8 cellular contexts compared by ENCODE assay signal in genomic region chr6:151475653-151476523, GRCh38. TPM values are rescaled to one million over a fixed set of nuclear protein-coding genes. Genes with fewer than 3 reads are reported as not detected.
DNase-seq lines count a peak whose midpoint lies in the region; ATAC-seq and TF ChIP-seq lines count a peak whose summit lies in the region.

No MANE protein-coding gene starts in this region.

- no peak overlapping the region for H3K4me3 ChIP-seq in HUES64 (ENCODE audit: low read length)
- H3K4me3 ChIP-seq in SJCRH30: peak overlapping the region; percentile 36

- no peaks in the 10 kb centered on the region for H3K27me3 ChIP-seq in HUES64 (ENCODE audit: insufficient read depth, low read length)
- no peaks in the 10 kb centered on the region for H3K27me3 ChIP-seq in SJCRH30

- POLR2A ChIA-PET in MCF 10A (lab: Yijun Ruan, JAX): interaction anchor here (0.7 kb wide), 1 partner anchor 221 kb away, joined by 3 read pairs; no protein-coding TSS in a partner anchor

- H3K36me3 Mint-ChIP-seq in CD14-positive monocyte (peaks cover 2 to 7% of the 10 kb centered on the region in 2 donors), MCF 10A (ENCODE audit: insufficient read depth, unreplicated experiment) (peaks cover 7% of the 10 kb centered on the region)

- H3K4me3 Mint-ChIP-seq in CD14-positive monocyte: peak overlapping the region; percentile 27 to 65
- H3K4me3 Mint-ChIP-seq in MCF 10A (ENCODE audit: unreplicated experiment): no peak overlapping the region

- ATAC-seq in GM18519 (IDR thresholded peaks at IDR 0.05; ENCODE audit: low FRiP score, unreplicated experiment): peak; percentile 47
- ATAC-seq in stimulated activated naive CD8-positive, alpha-beta T cell treated with anti-CD3 and anti-CD28 coated beads, Interleukin-15, Interleukin-2, amounts not matched to agents 100 U/mL and 50 U/mL, for 24 hours: no peak
- no peak for ATAC-seq in HG03135 (IDR thresholded peaks at IDR 0.05; ENCODE audit: unreplicated experiment)

- BruUV-seq in MCF 10A (replicated peaks; lab: Mats Ljungman, UMichigan): no TSS peak

- 43% methylated on average over 16 of the region's 16 CpGs for WGBS in HUES64

- 0 out of 2 replicates have a peak overlapping the region, but pooled peaks have one; percentile 8 for H3K27ac ChIP-seq in HUES64 (ENCODE audit: low read depth, low read length)
- no peak overlapping the region for H3K27ac ChIP-seq in SJCRH30

- DNase-seq in CD14-positive monocyte (ENCODE audit: low spot score): no peak
- peak; percentile 52 to 82 for DNase-seq in SJCRH30
- DNase-seq in MCF 10A (ENCODE audit: unreplicated experiment): peak; percentile 69
- DNase-seq in left kidney (ENCODE audit: low read depth, low spot score): peak; percentile 78
- peak; percentile 55 for DNase-seq in stimulated activated naive CD8-positive, alpha-beta T cell treated with anti-CD3 and anti-CD28 coated beads, Interleukin-15, Interleukin-2, amounts not matched to agents 100 U/mL and 50 U/mL, for 24 hours

- H3K27ac Mint-ChIP-seq in CD14-positive monocyte (peak overlapping the region in 3 of 7 donors; percentile 21 to 68 (median 46)), MCF 10A (ENCODE audit: low read depth, unreplicated experiment) (no peak overlapping the region)

- no peaks in the 10 kb centered on the region for H3K4me1 ChIP-seq in HUES64 (ENCODE audit: insufficient read depth, low read length)
- no peaks in the 10 kb centered on the region for H3K4me1 ChIP-seq in SJCRH30

- H3K9ac ChIP-seq in HUES64 (ENCODE audit: low read depth, low read length): no peak overlapping the region

- peaks cover 0 to 1% (median 0%) of the 10 kb centered on the region in 7 donors for H3K9me3 Mint-ChIP-seq in CD14-positive monocyte
- no peaks in the 10 kb centered on the region for H3K9me3 Mint-ChIP-seq in MCF 10A (ENCODE audit: unreplicated experiment)

- CTCF ChIA-PET in MCF 10A (lab: Yijun Ruan, JAX): interaction anchor here (0.5 to 2.8 kb wide), 14 partner anchors 8 to 852 kb away, joined by 3 to 8 read pairs (median 4); partner anchors contain the start of gene RMND1

- H3K27me3 Mint-ChIP-seq in CD14-positive monocyte (ENCODE audit: low read depth in 3 of 3): peaks cover 0 to 1% (median 0%) of the 10 kb centered on the region in 3 donors
- H3K27me3 Mint-ChIP-seq in MCF 10A (ENCODE audit: insufficient read depth, unreplicated experiment): no peaks in the 10 kb centered on the region

- H3K4me1 Mint-ChIP-seq in CD14-positive monocyte (peaks cover 21% of the 10 kb centered on the region), MCF 10A (ENCODE audit: insufficient read depth, unreplicated experiment) (no peaks in the 10 kb centered on the region)

- intact Hi-C loops in CD14-positive monocyte (cut with micrococcal nuclease) (loop anchor here in 1 of 2 donors (2.0 kb wide), 1 partner anchor 19 kb away; the partner anchor contains the start of gene CCDC170), MCF 10A (cut with micrococcal nuclease) (loop anchor here (1.0 to 2.0 kb wide), 2 partner anchors 35 to 70 kb away; no protein-coding TSS in a partner anchor)

- H3K36me3 ChIP-seq in HUES64 (ENCODE audit: insufficient read depth, low read length): no peaks in the 10 kb centered on the region
- H3K36me3 ChIP-seq in SJCRH30: no peaks in the 10 kb centered on the region

- H3K9me3 ChIP-seq in HUES64 (ENCODE audit: insufficient read depth, low read depth, low read length) (no peaks in the 10 kb centered on the region), SJCRH30 (replicated peaks) (no peaks in the 10 kb centered on the region)

- TF ChIP-seq CTCF in CD14-positive monocyte (IDR thresholded peaks at IDR 0.05) (peak; percentile 84), MCF 10A (IDR thresholded peaks at IDR 0.05; ENCODE audit: unreplicated experiment) (peak; percentile 68)

RNA-seq across cellular contexts. Expression of gene CCDC170, which starts 17.9 kb away (rescaled TPM):
- 1 to 10 TPM; 6.3 to 7.0 TPM for polyA plus RNA-seq in CD14-positive monocyte
- polyA plus RNA-seq in HUES64 (2013, experiment 1 of 2): 0.05 TPM
- polyA plus RNA-seq in HUES64 (2013, experiment 2 of 2): 0.19 TPM
- total RNA-seq in SJCRH30 (2014; rRNA removed; shearing (Covaris generic)): not detected in 2 replicates
- total RNA-seq in MCF 10A (2022): not detected in 2 replicates

RNA-seq across cellular contexts. Expression of gene RMND1, which starts 24.0 kb away (rescaled TPM):
- 1 to 10 TPM; 5.7 to 6.6 TPM for polyA plus RNA-seq in CD14-positive monocyte
- 24.5 TPM for polyA plus RNA-seq in HUES64 (2013, experiment 1 of 2)
- 24.9 TPM for polyA plus RNA-seq in HUES64 (2013, experiment 2 of 2)
- 33.1 and 33.3 TPM in 2 replicates for total RNA-seq in SJCRH30 (2014; rRNA removed; shearing (Covaris generic))
- total RNA-seq in MCF 10A (2022): 32.9 and 37.6 TPM in 2 replicates
